Comparison of ENCODE assay signal across 8 cellular contexts in the genomic region with DNA sequence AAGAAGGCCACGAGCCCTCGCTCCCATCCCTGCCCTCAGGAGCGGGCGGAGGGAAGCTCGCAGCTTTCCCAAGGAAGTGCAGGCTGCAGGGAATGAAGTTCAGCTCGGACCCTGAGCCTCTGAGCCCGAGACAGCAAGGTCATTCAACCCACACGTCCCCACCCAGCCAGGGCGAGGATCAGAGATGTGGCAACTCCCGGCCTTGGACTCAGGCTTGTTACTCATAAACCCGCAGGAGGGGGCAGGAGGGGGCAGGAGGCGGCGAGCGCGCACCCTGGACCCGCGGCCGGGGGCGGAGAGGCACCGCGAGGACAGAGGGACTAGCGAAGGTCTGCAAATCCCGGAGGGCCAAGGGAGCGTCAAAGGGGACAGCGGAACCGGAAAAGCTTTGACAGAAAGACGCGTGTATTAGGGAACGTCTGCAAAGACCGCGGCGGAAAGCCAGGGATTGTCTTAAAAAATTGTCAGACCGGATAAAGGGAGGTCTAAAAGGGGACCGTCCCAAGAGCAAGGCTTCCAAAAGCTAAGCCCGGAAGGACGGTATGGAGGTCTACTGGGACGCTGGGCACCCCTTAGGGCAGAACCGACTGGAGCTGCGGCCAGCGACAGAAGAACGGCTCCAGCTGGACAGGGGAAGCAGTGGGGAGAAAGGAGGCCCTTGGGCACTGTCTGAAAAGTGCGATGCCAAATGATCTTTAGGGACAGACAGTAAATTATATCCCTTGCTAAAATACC. TPM values are rescaled to one million over a fixed set of nuclear protein-coding genes. Genes with fewer than 3 reads are reported as not detected.
DNase-seq lines count a peak whose midpoint lies in the region; ATAC-seq and TF ChIP-seq lines count a peak whose summit lies in the region.

No MANE protein-coding gene starts in this region.

- no peaks in the 10 kb centered on the region for H3F3A ChIP-seq in smooth muscle cell (ENCODE audit: low read depth)

- no peaks in the 10 kb centered on the region for H3K9me3 Mint-ChIP-seq in immature natural killer cell

- H2AFZ ChIP-seq in mammary epithelial cell (ENCODE audit: low read depth, low read length) (peak overlapping the region; percentile 92), smooth muscle cell (ENCODE audit: low read depth) (peak overlapping the region; percentile 85)

- DNase-seq in NCI-H2171 treated with DMSO at 0.1 percent for 48 hours (lab: John Stamatoyannopoulos, UW) (peak; percentile 93), WERI-Rb-1 (peak; percentile 95), mammary epithelial cell (peak; percentile 87), immature natural killer cell (peak; percentile 85 to 88 (median 87)), smooth muscle cell (lab: John Stamatoyannopoulos, UW; ENCODE audit: unreplicated experiment) (peak; percentile 78)

- no peak for TF ChIP-seq CTCF in 22Rv1 (IDR thresholded peaks at IDR 0.05)
- TF ChIP-seq CTCF in WERI-Rb-1 (IDR thresholded peaks at IDR 0.05; ENCODE audit: low read depth, low read length) = no peak
- TF ChIP-seq CTCF in mammary epithelial cell (conservative IDR thresholded peaks at IDR 0.05 in 1 of 2, IDR thresholded peaks at IDR 0.05 in 1 of 2; ENCODE audit: extremely low read depth in 1 of 2, insufficient read depth in 1 of 2, low read depth in 1 of 2, low read length in 2 of 2) = no peak
- no peak for TF ChIP-seq CTCF in smooth muscle cell (IDR thresholded peaks at IDR 0.05; ENCODE audit: borderline replicate concordance, insufficient read depth, poor library complexity, severe bottlenecking)

- H3K9ac ChIP-seq in mammary epithelial cell (ENCODE audit: insufficient read depth, low read length) (peak overlapping the region; percentile 81), smooth muscle cell (ENCODE audit: low read depth) (peak overlapping the region; percentile 94)

- H3K4me1 Mint-ChIP-seq in immature natural killer cell = peaks cover 32 to 40% of the 10 kb centered on the region in 2 donors

- no peaks in the 10 kb centered on the region for H3K27me3 ChIP-seq in WERI-Rb-1 (ENCODE audit: insufficient read depth, low read depth, severe bottlenecking)
- H3K27me3 ChIP-seq in mammary epithelial cell (ENCODE audit: insufficient read depth, low read length) = no peaks in the 10 kb centered on the region
- H3K27me3 ChIP-seq in smooth muscle cell (ENCODE audit: low read depth) = no peaks in the 10 kb centered on the region

- peak overlapping the region; percentile 97 to 100 (median 98) for H3K27ac Mint-ChIP-seq in immature natural killer cell

- H3K4me1 ChIP-seq in mammary epithelial cell (ENCODE audit: insufficient read depth, low read length) (peaks cover 23% of the 10 kb centered on the region), smooth muscle cell (ENCODE audit: low read depth) (peaks cover 12% of the 10 kb centered on the region)

- peaks cover 11% of the 10 kb centered on the region for H3K79me2 ChIP-seq in mammary epithelial cell (ENCODE audit: insufficient read depth, low read length)
- H3K79me2 ChIP-seq in smooth muscle cell (ENCODE audit: low read depth) = peaks cover 11% of the 10 kb centered on the region

- WGBS in mammary epithelial cell (ENCODE audit: low coverage, missing lambda C conversion rate) = 3% methylated on average over 13 of the region's 42 CpGs
- under 1% methylated on average over 40 of the region's 42 CpGs for WGBS in smooth muscle cell (ENCODE audit: low lambda C conversion rate)

- H4K20me1 ChIP-seq in mammary epithelial cell (ENCODE audit: insufficient read depth, low read length) (no peaks in the 10 kb centered on the region), smooth muscle cell (ENCODE audit: low read depth) (no peaks in the 10 kb centered on the region)

- peak overlapping the region; percentile 96 to 100 (median 98) for H3K4me3 Mint-ChIP-seq in immature natural killer cell

- H3K4me3 ChIP-seq in WERI-Rb-1 (ENCODE audit: low read depth, low read length) (peak overlapping the region; percentile 72), mammary epithelial cell (replicated peaks in 1 of 3; ENCODE audit: insufficient read depth in 1 of 3, low read depth in 2 of 3, low read length in 3 of 3) (peak overlapping the region; percentile 63 to 69 (median 67)), smooth muscle cell (peak overlapping the region; percentile 80)

- H3K27me3 Mint-ChIP-seq in immature natural killer cell (ENCODE audit: low read depth in 3 of 3) = peaks cover 8 to 16% (median 12%) of the 10 kb centered on the region in 3 donors

- ATAC-seq in GM18519 (IDR thresholded peaks at IDR 0.05; ENCODE audit: low FRiP score, unreplicated experiment) (peak; percentile 9), HG03095 (IDR thresholded peaks at IDR 0.05; ENCODE audit: unreplicated experiment) (peak; percentile 23)

- intact Hi-C loops in mammary epithelial cell (cut with micrococcal nuclease) = loop anchor here (1.0 to 2.0 kb wide), 4 partner anchors 32 to 185 kb away; partner anchors contain the start of genes DHRS1, IPO4, IRF9 and NOP9

- H3K36me3 Mint-ChIP-seq in immature natural killer cell = peaks cover 10 to 21% (median 12%) of the 10 kb centered on the region in 3 donors

- in situ Hi-C loops in mammary epithelial cell (cut with MboI; ENCODE audit: low sequenced_read_pairs in 2 of 2) = no loop called here

- peaks cover 27% of the 10 kb centered on the region for H3K36me3 ChIP-seq in WERI-Rb-1
- H3K36me3 ChIP-seq in mammary epithelial cell (ENCODE audit: insufficient read depth, low read length) = peaks cover 6% of the 10 kb centered on the region
- no peaks in the 10 kb centered on the region for H3K36me3 ChIP-seq in smooth muscle cell (ENCODE audit: low read depth)

- H3K9me3 ChIP-seq in WERI-Rb-1 (ENCODE audit: severe bottlenecking) (no peaks in the 10 kb centered on the region), mammary epithelial cell (replicated peaks; ENCODE audit: insufficient read depth, low read length) (no peaks in the 10 kb centered on the region), smooth muscle cell (replicated peaks; ENCODE audit: low read depth) (no peaks in the 10 kb centered on the region)

- H3K4me2 ChIP-seq in mammary epithelial cell (ENCODE audit: insufficient read depth, low read depth, low read length) (peak overlapping the region; percentile 84), smooth muscle cell (peak overlapping the region; percentile 92)

- CTCF ChIA-PET in mammary epithelial cell (lab: Charles Lee; ENCODE audit: low non-redundant PET) = interaction anchor here (0.6 to 0.7 kb wide), 7 partner anchors 22 to 1055 kb away, joined by 3 to 7 read pairs (median 3); partner anchors contain the start of genes CIDEB, IRF9 and PSME1

- dilution Hi-C loops in mammary epithelial cell (cut with HindIII; ENCODE audit: low sequenced_read_pairs) = no loop called here

- H3K27ac ChIP-seq in 22Rv1 (peak overlapping the region; percentile 99), WERI-Rb-1 (peak overlapping the region; percentile 97), mammary epithelial cell (ENCODE audit: insufficient read depth, low read depth, low read length) (peak overlapping the region; percentile 91), smooth muscle cell (ENCODE audit: low read depth) (peak overlapping the region; percentile 97)

- BruUV-seq in mammary epithelial cell (replicated peaks; lab: Mats Ljungman, UMichigan) = no TSS peak

RNA-seq across cellular contexts. Expression of gene DCAF11, which starts 0.6 kb away (rescaled TPM):
- total RNA-seq in mammary epithelial cell (10 to 100 TPM; 38.4 to 55.7 TPM), smooth muscle cell (43.6 and 46.1 TPM in 2 replicates)
- polyA plus RNA-seq in mammary epithelial cell (26.1 TPM), immature natural killer cell (100 to 1,000 TPM in 1 of 3 donors, 10 to 100 TPM in 2; 91.1 to 129 (median 98.2) TPM), smooth muscle cell (31.8 and 39.3 TPM in 2 replicates)
- 74.9 TPM for polyA minus RNA-seq in mammary epithelial cell

RNA-seq across cellular contexts. Expression of gene NRL, which starts 0.8 kb away (rescaled TPM):
- total RNA-seq in mammary epithelial cell = 1 to 10 TPM; 1.1 to 1.5 TPM
- 0.63 TPM for polyA plus RNA-seq in mammary epithelial cell
- polyA minus RNA-seq in mammary epithelial cell = 2.1 TPM
- 1 to 10 TPM; 2.8 to 4.1 (median 3.0) TPM for polyA plus RNA-seq in immature natural killer cell
- total RNA-seq in smooth muscle cell = 0.18 and 1.9 TPM in 2 replicates
- 1.3 and 2.6 TPM in 2 replicates for polyA plus RNA-seq in smooth muscle cell

RNA-seq across cellular contexts. Expression of gene FITM1, which starts 16.5 kb away (rescaled TPM):
- total RNA-seq in mammary epithelial cell (under 1 TPM in 1 of 2 donors, not detected in 1; 0.33 TPM), smooth muscle cell (2.7 TPM in 1 of 2 replicates, not detected in the other)
- polyA plus RNA-seq in mammary epithelial cell (0.08 TPM), immature natural killer cell (under 1 TPM; 0.28 to 0.90 (median 0.85) TPM), smooth muscle cell (0.31 and 1.1 TPM in 2 replicates)
- not detected for polyA minus RNA-seq in mammary epithelial cell

RNA-seq across cellular contexts. Expression of gene PCK2, which starts 19.9 kb away (rescaled TPM):
- total RNA-seq in mammary epithelial cell (100 to 1,000 TPM in 1 of 2 donors, 10 to 100 TPM in 1; 55.5 to 129 TPM), smooth muscle cell (21.5 and 25.6 TPM in 2 replicates)
- polyA plus RNA-seq in mammary epithelial cell (45.2 TPM), immature natural killer cell (10 to 100 TPM in 2 of 3 donors, 1 to 10 TPM in 1; 8.2 to 13.3 (median 12.0) TPM), smooth muscle cell (40.4 and 46.1 TPM in 2 replicates)
- polyA minus RNA-seq in mammary epithelial cell = 27.1 TPM

RNA-seq across cellular contexts. Expression of gene PSME1, which starts 22.0 kb away (rescaled TPM):
- 10 to 100 TPM; 35.8 to 85.1 TPM for total RNA-seq in mammary epithelial cell
- 83.9 TPM for polyA plus RNA-seq in mammary epithelial cell
- 82.8 TPM for polyA minus RNA-seq in mammary epithelial cell
- 1,000 to 10,000 TPM; 1,115 to 1,243 (median 1,240) TPM for polyA plus RNA-seq in immature natural killer cell
- total RNA-seq in smooth muscle cell = 41.4 and 49.4 TPM in 2 replicates
- polyA plus RNA-seq in smooth muscle cell = 94.1 and 114 TPM in 2 replicates

Comparison
In these comparisons a context has a peak if more than half of its experiments do, and no peak if none do; other contexts are left out.
1. Peak in every context shown above with its lines: DNase-seq, ATAC-seq, H3K4me3 ChIP-seq and H3K27ac ChIP-seq.